Comparison of ENCODE assay signal across 18 cellular contexts in the genomic region with DNA sequence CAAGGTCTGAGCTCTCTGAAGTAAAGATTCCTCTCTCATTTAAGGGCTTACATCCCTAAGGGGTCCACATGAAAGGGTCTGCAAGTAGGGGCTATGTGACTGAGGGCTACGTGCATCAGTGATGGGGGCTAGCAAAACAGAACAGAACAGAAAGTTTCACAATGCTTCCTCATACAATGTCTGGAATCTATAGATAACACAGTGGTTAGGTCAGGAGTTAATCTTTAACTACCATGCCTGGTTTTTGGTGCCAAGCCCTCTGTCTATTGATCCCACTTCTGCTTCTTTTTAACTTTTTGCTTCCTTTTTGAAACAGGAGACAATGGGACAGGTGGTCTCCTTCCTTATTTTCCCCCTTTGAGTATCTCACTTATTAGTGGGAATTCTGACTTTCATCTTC.
"Had no signal": no experiment of that assay in that cellular context is flagged by ENCODE, and none has a peak within 500 bp of the region (broad histone marks: within the 10 kb centered on the region; RNA-seq: fewer than 3 reads in every experiment).

No MANE protein-coding gene starts in this region.

- DNase-seq: activated CD4-positive, alpha-beta memory T cell treated with anti-CD3 and anti-CD28 coated beads, Interleukin-2, amount 10 ng/mL, durations not matched to agents 7 days and 5 days; activated effector memory CD4-positive, alpha-beta T cell treated with Interleukin-2 at 50 U/mL for 16 hours; activated naive CD4-positive, alpha-beta T cell treated with anti-CD3 and anti-CD28 coated beads, Interleukin-2, amount 50 U/mL, for 16 hours; activated T-cell treated with anti-CD3 and anti-CD28 coated beads, Interleukin-2, amount 50 U/mL, for 24 hours; dermis blood vessel endothelial cell; effector memory CD8-positive, alpha-beta T cell; heart left ventricle; immature natural killer cell; mesendoderm; natural killer cell; stimulated activated CD4-positive, alpha-beta T cell treated with anti-CD3 and anti-CD28 coated beads, Interleukin-12 subunit alpha, Interleukin-12 subunit beta, amount 100 ng/mL, for 4 hours; stimulated activated CD4-positive, alpha-beta T cell treated with anti-CD3 and anti-CD28 coated beads, Interleukin-2, amount 100 ng/mL, for 24 hours; WERI-Rb-1 had no signal

- H3K27ac ChIP-seq: heart left ventricle, neutrophil, parathyroid adenoma, thoracic aorta, WERI-Rb-1 had no signal

- H3K27me3 ChIP-seq: heart left ventricle, neutrophil had no signal

- ATAC-seq: effector memory CD8-positive, alpha-beta T cell; heart left ventricle; natural killer cell had no signal

- FAIRE-seq: astrocyte, frontal cortex had no signal

- H3K4me1 ChIP-seq: heart left ventricle, parathyroid adenoma had no signal

- H2AFZ ChIP-seq: parathyroid adenoma had no signal

- H3K79me2 ChIP-seq: parathyroid adenoma had no signal

- H3K9ac ChIP-seq: parathyroid adenoma had no signal

- H3K36me3 ChIP-seq: heart left ventricle, neutrophil, thoracic aorta, WERI-Rb-1 had no signal

- H3K9me3 ChIP-seq: neutrophil, thoracic aorta had no signal

- H3K4me3 ChIP-seq: heart left ventricle, thoracic aorta had no signal
